Comparison of ENCODE assay signal across 17 cellular contexts in the genomic region with DNA sequence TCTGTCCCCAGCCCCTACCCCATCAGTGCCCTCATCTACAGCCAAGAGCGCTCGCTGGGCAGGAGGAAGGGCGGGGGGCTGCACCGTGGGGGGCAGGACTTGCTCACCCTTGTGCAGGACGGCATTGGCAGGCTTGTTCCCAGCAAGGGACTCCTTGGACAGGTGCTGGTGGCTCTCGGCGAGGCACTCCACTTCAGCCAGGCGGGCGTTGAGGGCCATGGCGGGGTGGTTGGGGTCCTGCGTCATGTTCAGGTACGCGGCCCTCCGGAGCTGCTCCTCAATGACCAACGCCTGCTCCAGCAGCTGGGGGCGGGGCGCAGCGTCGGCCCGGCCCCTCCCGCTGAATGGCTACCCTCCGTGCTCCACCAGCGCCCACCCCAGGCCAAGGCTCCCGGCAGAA.
A peak's percentile ranks its signal among the peaks of the same experiment; 100 is the strongest.
DNase-seq lines count a peak whose midpoint lies in the region; ATAC-seq and TF ChIP-seq lines count a peak whose summit lies in the region.
"Had no signal": no experiment of that assay in that cellular context is flagged by ENCODE, and none has a peak within 500 bp of the region (broad histone marks: within the 10 kb centered on the region; RNA-seq: fewer than 3 reads in every experiment).

No MANE protein-coding gene starts in this region.

- no peaks in the 10 kb centered on the region for H4K20me1 ChIP-seq in GM23338 (replicated peaks; ENCODE audit: insufficient read depth)

- H3K4me2 ChIP-seq in GM23338, result no peak overlapping the region

- H3K4me3 ChIP-seq in GM23338 (no peak overlapping the region), psoas muscle (no peak overlapping the region)
- H3K4me3 ChIP-seq: GM12878, GM23248, MG63, Peyer's patch, SK-N-MC had no signal

- no peaks in the 10 kb centered on the region for H3K27me3 ChIP-seq in GM23338 (ENCODE audit: insufficient read depth)
- H3K27me3 ChIP-seq in psoas muscle (ENCODE audit: insufficient read depth in 3 of 3, low read length in 2 of 3), result peaks cover 0 to 21% (median 3%) of the 10 kb centered on the region in 3 donors
- H3K27me3 ChIP-seq: MG63, Peyer's patch had no signal

- H3K9me3 ChIP-seq in psoas muscle, result no peaks in the 10 kb centered on the region
- H3K9me3 ChIP-seq: MG63, Peyer's patch had no signal

- no peaks in the 10 kb centered on the region for H3K36me3 Mint-ChIP-seq in activated naive CD4-positive, alpha-beta T cell treated with anti-CD3 and anti-CD28 coated beads, Interleukin-2, amount 10 ng/mL, durations not matched to agents 7 days and 5 days
- H3K36me3 Mint-ChIP-seq in GM23338 (ENCODE audit: low read depth) (no peaks in the 10 kb centered on the region; the same call in 2 of the 3 replicates), glutamatergic neuron (ENCODE audit: unreplicated experiment) (no peaks in the 10 kb centered on the region)
- H3K36me3 Mint-ChIP-seq: CD14-positive monocyte had no signal

- peak; percentile 8 for DNase-seq in activated naive CD4-positive, alpha-beta T cell treated with anti-CD3 and anti-CD28 coated beads, Interleukin-2, amount 50 U/mL, for 16 hours
- no peak for DNase-seq in activated naive CD4-positive, alpha-beta T cell treated with anti-CD3 and anti-CD28 coated beads, Interleukin-2, amount 10 ng/mL, durations not matched to agents 7 days and 5 days
- DNase-seq in GM23338 (ENCODE audit: low spot score) (no peak), glutamatergic neuron (peak; percentile 8), psoas muscle (peak; percentile 6 to 30), hepatic stellate cell (ENCODE audit: low spot score) (no peak)
- DNase-seq: MG63, NCI-H1417, NCI-H1694 treated with DMSO at 0.1 percent for 48 hours, NCI-H526 had no signal

- no peak overlapping the region for H3K27ac ChIP-seq in GM23338 (ENCODE audit: low read depth)
- H3K27ac ChIP-seq in psoas muscle, result no peak overlapping the region
- H3K27ac ChIP-seq: GM23248, Peyer's patch, SK-N-MC had no signal

- peaks cover 4% of the 10 kb centered on the region for H3K9me3 Mint-ChIP-seq in activated naive CD4-positive, alpha-beta T cell treated with anti-CD3 and anti-CD28 coated beads, Interleukin-2, amount 10 ng/mL, durations not matched to agents 7 days and 5 days
- H3K9me3 Mint-ChIP-seq in GM23338 (no peaks in the 10 kb centered on the region), glutamatergic neuron (ENCODE audit: unreplicated experiment) (peaks cover 5% of the 10 kb centered on the region)

- no peaks in the 10 kb centered on the region for H3K4me1 Mint-ChIP-seq in activated naive CD4-positive, alpha-beta T cell treated with anti-CD3 and anti-CD28 coated beads, Interleukin-2, amount 10 ng/mL, durations not matched to agents 7 days and 5 days
- H3K4me1 Mint-ChIP-seq in GM23338 (no peaks in the 10 kb centered on the region), glutamatergic neuron (ENCODE audit: low read depth, unreplicated experiment) (no peaks in the 10 kb centered on the region)
- H3K4me1 Mint-ChIP-seq: CD14-positive monocyte had no signal

- no peaks in the 10 kb centered on the region for H3K79me2 ChIP-seq in GM23338 (replicated peaks; ENCODE audit: insufficient read depth)

- no peak overlapping the region for H2AFZ ChIP-seq in GM23338
- H2AFZ ChIP-seq: GM23248 had no signal

- ATAC-seq in GM23338, result peak; percentile 20
- no peak for ATAC-seq in psoas muscle
- no peak for ATAC-seq in HG02870 (IDR thresholded peaks at IDR 0.05; ENCODE audit: unreplicated experiment)
- ATAC-seq in HG03342 (IDR thresholded peaks at IDR 0.05; ENCODE audit: unreplicated experiment), result no peak

- H3K36me3 ChIP-seq in GM23338 (ENCODE audit: insufficient read depth), result no peaks in the 10 kb centered on the region
- H3K36me3 ChIP-seq in psoas muscle (ENCODE audit: insufficient read depth in 1 of 2, low read depth in 1 of 2), result no peaks in the 10 kb centered on the region
- H3K36me3 ChIP-seq: MG63, Peyer's patch had no signal

- intact Hi-C loops in psoas muscle (cut with DNase I), result no loop called here

- H3K4me1 ChIP-seq in GM23338 (ENCODE audit: insufficient read depth) (no peaks in the 10 kb centered on the region), psoas muscle (no peaks in the 10 kb centered on the region)
- H3K4me1 ChIP-seq: Peyer's patch had no signal

- TF ChIP-seq CTCF in GM23338 (conservative IDR thresholded peaks at IDR 0.05; ENCODE audit: low read depth in 2 of 2), result no peak
- TF ChIP-seq CTCF in glutamatergic neuron (IDR thresholded peaks at IDR 0.05; ENCODE audit: partially characterized antibody, unreplicated experiment), result no peak
- TF ChIP-seq CTCF in psoas muscle (IDR thresholded peaks at IDR 0.05), result no peak

- CTCF ChIA-PET in activated naive CD4-positive, alpha-beta T cell treated with anti-CD3 and anti-CD28 coated beads, Interleukin-2, amount 10 ng/mL, durations not matched to agents 7 days and 5 days (lab: Charles Lee), result interaction anchor here (0.5 to 1.6 kb wide), 3 partner anchors 133 to 411 kb away, joined by 3 to 6 read pairs (median 3); no protein-coding TSS in a partner anchor

- H3F3A ChIP-seq in GM23338 (replicated peaks; ENCODE audit: low read depth), result no peaks in the 10 kb centered on the region

- H3K27me3 Mint-ChIP-seq in activated naive CD4-positive, alpha-beta T cell treated with anti-CD3 and anti-CD28 coated beads, Interleukin-2, amount 10 ng/mL, durations not matched to agents 7 days and 5 days, result peaks cover 46% of the 10 kb centered on the region
- peaks cover 8% of the 10 kb centered on the region for H3K27me3 Mint-ChIP-seq in GM23338 (ENCODE audit: insufficient read depth, low read depth, poor library complexity)
- H3K27me3 Mint-ChIP-seq in glutamatergic neuron (ENCODE audit: unreplicated experiment), result peaks cover 9% of the 10 kb centered on the region

- H3K4me3 Mint-ChIP-seq in activated naive CD4-positive, alpha-beta T cell treated with anti-CD3 and anti-CD28 coated beads, Interleukin-2, amount 10 ng/mL, durations not matched to agents 7 days and 5 days, result no peak overlapping the region
- H3K4me3 Mint-ChIP-seq in GM23338, result no peak overlapping the region
- H3K4me3 Mint-ChIP-seq in glutamatergic neuron (ENCODE audit: unreplicated experiment), result no peak overlapping the region

- H3K9me2 ChIP-seq in GM23338 (ENCODE audit: insufficient read depth), result no peaks in the 10 kb centered on the region

- 67 to 75% (median 67%) methylated on average over 15 to 24 of the region's 24 CpGs for WGBS in psoas muscle, 3 donors

- no peak overlapping the region for H3K27ac Mint-ChIP-seq in activated naive CD4-positive, alpha-beta T cell treated with anti-CD3 and anti-CD28 coated beads, Interleukin-2, amount 10 ng/mL, durations not matched to agents 7 days and 5 days
- H3K27ac Mint-ChIP-seq in GM23338, result no peak overlapping the region
- H3K27ac Mint-ChIP-seq in glutamatergic neuron (ENCODE audit: unreplicated experiment), result no peak overlapping the region
- H3K27ac Mint-ChIP-seq: CD14-positive monocyte had no signal

TF ChIP-seq in GM23338, 12 proteins besides CTCF, POLR2A, EP300 and RAD21:
- TF ChIP-seq EZH2phosphoT487 (IDR thresholded peaks at IDR 0.05; ENCODE audit: unreplicated experiment) (no peak), EZH2 (IDR thresholded peaks at IDR 0.05; ENCODE audit: low read depth, unreplicated experiment) (no peak), ZNF331 (CRISPR knock-in tag; IDR thresholded peaks at IDR 0.05; ENCODE audit: low read depth) (no peak), POLR2AphosphoS5 (IDR thresholded peaks at IDR 0.05; ENCODE audit: low read depth) (no peak), JUNB (IDR thresholded peaks at IDR 0.05; ENCODE audit: unreplicated experiment) (no peak)
- TF ChIP-seq, protein P1, sequence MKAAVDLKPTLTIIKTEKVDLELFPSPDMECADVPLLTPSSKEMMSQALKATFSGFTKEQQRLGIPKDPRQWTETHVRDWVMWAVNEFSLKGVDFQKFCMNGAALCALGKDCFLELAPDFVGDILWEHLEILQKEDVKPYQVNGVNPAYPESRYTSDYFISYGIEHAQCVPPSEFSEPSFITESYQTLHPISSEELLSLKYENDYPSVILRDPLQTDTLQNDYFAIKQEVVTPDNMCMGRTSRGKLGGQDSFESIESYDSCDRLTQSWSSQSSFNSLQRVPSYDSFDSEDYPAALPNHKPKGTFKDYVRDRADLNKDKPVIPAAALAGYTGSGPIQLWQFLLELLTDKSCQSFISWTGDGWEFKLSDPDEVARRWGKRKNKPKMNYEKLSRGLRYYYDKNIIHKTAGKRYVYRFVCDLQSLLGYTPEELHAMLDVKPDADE (IDR thresholded peaks at IDR 0.05), result no peak

Comparison
In these comparisons a context has a peak if more than half of its experiments do, and no peak if none do; other contexts are left out.
1. DNase-seq: peak in activated naive CD4-positive, alpha-beta T cell treated with anti-CD3 and anti-CD28 coated beads, Interleukin-2, amount 50 U/mL, for 16 hours (single experiment), glutamatergic neuron (single experiment) and psoas muscle (2 of 2); none in activated naive CD4-positive, alpha-beta T cell treated with anti-CD3 and anti-CD28 coated beads, Interleukin-2, amount 10 ng/mL, durations not matched to agents 7 days and 5 days (single experiment), GM23338 (single experiment) and hepatic stellate cell (single experiment).